17 cellular contexts compared by ENCODE assay signal in the genomic region with DNA sequence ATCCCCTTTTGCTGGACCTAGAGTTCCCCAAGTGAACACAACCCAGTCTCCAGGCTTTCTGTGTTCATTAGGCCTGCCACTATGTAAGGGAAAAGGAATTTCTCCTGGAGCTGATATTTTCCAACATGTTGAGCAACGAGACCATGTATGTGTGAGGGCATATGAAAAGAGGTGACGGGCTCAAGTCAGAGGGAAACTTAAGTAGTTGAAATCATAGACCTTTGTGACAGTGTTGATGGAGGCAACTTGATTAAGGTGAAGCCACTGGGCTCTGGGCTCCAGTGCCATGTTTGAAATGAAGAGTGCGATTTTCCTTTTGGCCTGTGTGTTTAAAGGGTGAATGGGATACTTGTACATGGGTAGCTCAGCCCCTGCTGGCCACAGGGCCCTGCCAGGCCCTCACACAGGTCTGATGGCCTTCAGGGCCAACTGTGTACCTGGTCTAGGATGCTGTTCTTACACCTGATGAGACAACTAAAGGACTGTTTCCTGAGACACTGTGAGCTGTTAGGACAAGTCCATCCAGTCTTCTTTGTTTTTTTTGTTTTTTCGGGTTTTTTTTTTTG. TPM values are rescaled to one million over a fixed set of nuclear protein-coding genes. Genes with fewer than 3 reads are reported as not detected.
DNase-seq lines count a peak whose midpoint lies in the region; ATAC-seq and TF ChIP-seq lines count a peak whose summit lies in the region.
"Had no signal": no experiment of that assay in that cellular context is flagged by ENCODE, and none has a peak within 500 bp of the region (broad histone marks: within the 10 kb centered on the region; RNA-seq: fewer than 3 reads in every experiment).

No MANE protein-coding gene starts in this region.

- H4K20me1 ChIP-seq in GM23248 (ENCODE audit: insufficient read depth): no peaks in the 10 kb centered on the region

- H3K27ac Mint-ChIP-seq in CD14-positive monocyte: peak overlapping the region; percentile 54 to 88 (median 66)
- H3K27ac Mint-ChIP-seq in chondrocyte (ENCODE audit: unreplicated experiment): no peak overlapping the region
- peak overlapping the region in 7 of 10 donors; percentile 18 to 69 (median 60) for H3K27ac Mint-ChIP-seq in naive thymus-derived CD8-positive, alpha-beta T cell
- no peak overlapping the region for H3K27ac Mint-ChIP-seq in CD8-positive, alpha-beta T cell
- H3K27ac Mint-ChIP-seq: T-helper 1 cell treated with Interleukin-12 subunit alpha and Interleukin-12 subunit beta and Interleukin-4 antibody, amounts not matched to agents 30 μg/mL and 1 μg/mL, for 36 hours had no signal

- H3K4me2 ChIP-seq in GM23248 (ENCODE audit: unreplicated experiment): no peak overlapping the region

- CTCF ChIA-PET in CD8-positive, alpha-beta T cell (lab: Charles Lee): interaction anchor here (1.1 to 2.0 kb wide), 3 partner anchors 10 to 33 kb away, joined by 3 to 7 read pairs (median 4); no protein-coding TSS in a partner anchor

- H3K27me3 ChIP-seq in GM23248 (replicated peaks; ENCODE audit: insufficient read depth) (no peaks in the 10 kb centered on the region), testis (no peaks in the 10 kb centered on the region)
- H3K27me3 ChIP-seq in CD8-positive, alpha-beta T cell (ENCODE audit: insufficient read depth, low read length): no peaks in the 10 kb centered on the region
- H3K27me3 ChIP-seq: esophagus squamous epithelium, tibial nerve had no signal

- no peak overlapping the region for H2AFZ ChIP-seq in GM23248

- H3K9me3 ChIP-seq in GM23248 (ENCODE audit: low read depth) (no peaks in the 10 kb centered on the region), testis (no peaks in the 10 kb centered on the region)
- no peaks in the 10 kb centered on the region for H3K9me3 ChIP-seq in CD8-positive, alpha-beta T cell (ENCODE audit: low read length)
- H3K9me3 ChIP-seq: esophagus squamous epithelium, tibial nerve had no signal

- no peak for TF ChIP-seq POLR2A in testis (IDR thresholded peaks at IDR 0.05)

- POLR2A ChIA-PET in naive thymus-derived CD8-positive, alpha-beta T cell (lab: Charles Lee): interaction anchor here (1.0 to 1.1 kb wide), 2 partner anchors 9 to 17 kb away, joined by 3 to 5 read pairs; no protein-coding TSS in a partner anchor
- POLR2A ChIA-PET in CD8-positive, alpha-beta T cell (lab: Charles Lee): interaction anchor here (0.8 kb wide), 1 partner anchor 10 kb away, joined by 3 read pairs; no protein-coding TSS in a partner anchor

- no peak for ATAC-seq in naive thymus-derived CD8-positive, alpha-beta T cell
- no peak for ATAC-seq in CD8-positive, alpha-beta T cell
- ATAC-seq: Right ventricle myocardium inferior had no signal

- H3K36me3 Mint-ChIP-seq in CD14-positive monocyte (peaks cover 26 to 49% of the 10 kb centered on the region in 2 donors), chondrocyte (ENCODE audit: low read depth) (peaks cover 21% of the 10 kb centered on the region)
- H3K36me3 Mint-ChIP-seq in naive thymus-derived CD8-positive, alpha-beta T cell: no peaks in the 10 kb centered on the region
- H3K36me3 Mint-ChIP-seq in CD8-positive, alpha-beta T cell: no peaks in the 10 kb centered on the region

- H3K27ac ChIP-seq in GM23248 (peak overlapping the region; percentile 4), testis (no peak overlapping the region)
- H3K27ac ChIP-seq in CD8-positive, alpha-beta T cell (ENCODE audit: low read depth, low read length): no peak overlapping the region
- H3K27ac ChIP-seq: tibial nerve had no signal

- no peak for TF ChIP-seq CTCF in CD14-positive monocyte (IDR thresholded peaks at IDR 0.05)
- TF ChIP-seq CTCF in chondrocyte (IDR thresholded peaks at IDR 0.05): no peak
- no peak for TF ChIP-seq CTCF in testis (IDR thresholded peaks at IDR 0.05)
- no peak for TF ChIP-seq CTCF in CD8-positive, alpha-beta T cell (IDR thresholded peaks at IDR 0.05)

- H3F3A ChIP-seq in GM23248 (ENCODE audit: insufficient read depth): peaks cover 88% of the 10 kb centered on the region

- H3K9me3 Mint-ChIP-seq in CD14-positive monocyte (peaks cover 0 to 1% (median 0%) of the 10 kb centered on the region in 7 donors), chondrocyte (ENCODE audit: low read depth) (no peaks in the 10 kb centered on the region)
- H3K9me3 Mint-ChIP-seq in naive thymus-derived CD8-positive, alpha-beta T cell: no peaks in the 10 kb centered on the region
- no peaks in the 10 kb centered on the region for H3K9me3 Mint-ChIP-seq in CD8-positive, alpha-beta T cell
- H3K9me3 Mint-ChIP-seq: T-helper 1 cell treated with Interleukin-12 subunit alpha and Interleukin-12 subunit beta and Interleukin-4 antibody, amounts not matched to agents 30 μg/mL and 1 μg/mL, for 36 hours had no signal

- no peak overlapping the region for H3K4me3 ChIP-seq in GM23248
- no peak overlapping the region for H3K4me3 ChIP-seq in testis
- H3K4me3 ChIP-seq in CD8-positive, alpha-beta T cell (ENCODE audit: low read depth, low read length): no peak overlapping the region
- H3K4me3 ChIP-seq: esophagus squamous epithelium, skin epidermis, tibial nerve had no signal

- intact Hi-C loops in CD14-positive monocyte (cut with micrococcal nuclease) (no loop called here), testis (cut with DNase I; ENCODE audit: low total_unique reads) (no loop called here)
- intact Hi-C loops in CD8-positive, alpha-beta T cell (cut with DNase I, micrococcal nuclease): no loop called here

- H3K27me3 Mint-ChIP-seq in CD14-positive monocyte (ENCODE audit: low read depth in 3 of 3) (no peaks in the 10 kb centered on the region), chondrocyte (ENCODE audit: low read depth) (no peaks in the 10 kb centered on the region)
- H3K27me3 Mint-ChIP-seq in naive thymus-derived CD8-positive, alpha-beta T cell: no peaks in the 10 kb centered on the region
- H3K27me3 Mint-ChIP-seq in CD8-positive, alpha-beta T cell (ENCODE audit: low read depth): no peaks in the 10 kb centered on the region

- WGBS in GM23248 (ENCODE audit: low coverage in 1 of 2, low lambda C conversion rate in 2 of 2, missing lambda C conversion rate in 2 of 2), 2 experiments: 52 to 55% methylated on average over 4 of the region's 4 CpGs
- WGBS in testis, 2 donors: 86 to 96% methylated on average over 3 of the region's 4 CpGs

- in situ Hi-C loops in GM23248 (cut with MboI): no loop called here

- H3K36me3 ChIP-seq in GM23248 (ENCODE audit: low read depth) (peaks cover 55% of the 10 kb centered on the region), testis (ENCODE audit: low read depth, missing control alignments) (no peaks in the 10 kb centered on the region)
- no peaks in the 10 kb centered on the region for H3K36me3 ChIP-seq in CD8-positive, alpha-beta T cell (ENCODE audit: insufficient read depth, low read length)

- no peak overlapping the region for H3K9ac ChIP-seq in GM23248

- H3K79me2 ChIP-seq in GM23248 (ENCODE audit: insufficient read depth): peaks cover 51% of the 10 kb centered on the region

- H3K4me3 Mint-ChIP-seq in CD14-positive monocyte (no peak overlapping the region), chondrocyte (ENCODE audit: unreplicated experiment) (no peak overlapping the region)
- no peak overlapping the region for H3K4me3 Mint-ChIP-seq in naive thymus-derived CD8-positive, alpha-beta T cell
- H3K4me3 Mint-ChIP-seq in CD8-positive, alpha-beta T cell: no peak overlapping the region
- H3K4me3 Mint-ChIP-seq: T-helper 1 cell treated with Interleukin-12 subunit alpha and Interleukin-12 subunit beta and Interleukin-4 antibody, amounts not matched to agents 30 μg/mL and 1 μg/mL, for 36 hours had no signal

- no peak for DNase-seq in CD14-positive monocyte (ENCODE audit: low spot score)
- no peak for DNase-seq in GM23248
- DNase-seq in chondrocyte (ENCODE audit: low spot score): peak; percentile 32
- no peak for DNase-seq in naive thymus-derived CD8-positive, alpha-beta T cell
- DNase-seq in testis: no peak
- DNase-seq in CD8-positive, alpha-beta T cell: no peak
- no peak for DNase-seq in central memory CD4-positive, alpha-beta T cell
- no peak for DNase-seq in HuH-7.5 (ENCODE audit: low spot score)
- DNase-seq: activated CD4-positive, CD25-positive, alpha-beta regulatory T cell; amniotic stem cell; esophagus squamous epithelium; HCEC 1CT; NCI-H1417 had no signal

- H3K9me2 ChIP-seq in GM23248 (ENCODE audit: insufficient read depth): no peaks in the 10 kb centered on the region

- H3K4me1 Mint-ChIP-seq in CD14-positive monocyte: peaks cover 49% of the 10 kb centered on the region
- H3K4me1 Mint-ChIP-seq in chondrocyte (ENCODE audit: low read depth): peaks cover 50% of the 10 kb centered on the region
- H3K4me1 Mint-ChIP-seq in naive thymus-derived CD8-positive, alpha-beta T cell: peaks cover 17 to 46% (median 28%) of the 10 kb centered on the region in 4 donors
- peaks cover 26% of the 10 kb centered on the region for H3K4me1 Mint-ChIP-seq in CD8-positive, alpha-beta T cell (ENCODE audit: low read depth)

- H3K4me1 ChIP-seq in GM23248 (ENCODE audit: insufficient read depth) (no peaks in the 10 kb centered on the region), testis (peaks cover 12% of the 10 kb centered on the region)
- peaks cover 22% of the 10 kb centered on the region for H3K4me1 ChIP-seq in CD8-positive, alpha-beta T cell (ENCODE audit: insufficient read depth, low read length)

RNA-seq across cellular contexts. Expression of gene FOSL2, which starts 27.1 kb away (rescaled TPM):
- 10 to 100 TPM; 24.8 to 28.6 TPM for polyA plus RNA-seq in CD14-positive monocyte
- total RNA-seq in GM23248 (2014; rRNA removed; shearing (Covaris generic)): 78.0 and 83.5 TPM in 2 replicates
- 42.4 and 45.0 TPM in 2 replicates for polyA plus RNA-seq in GM23248 (2016; fragmentation: Nextera tagmentation; extraction: Ambion mirVana)
- 93.0 to 163 TPM (median 156 TPM) in 3 replicates for total RNA-seq in chondrocyte
- total RNA-seq in naive thymus-derived CD8-positive, alpha-beta T cell: 1 to 10 TPM; 1.2 to 1.6 TPM
- 1 to 10 TPM in 1 of 3 donors, under 1 TPM in 2; 0.46 to 6.5 (median 0.85) TPM for polyA plus RNA-seq in naive thymus-derived CD8-positive, alpha-beta T cell
- 10 to 100 TPM; 24.3 to 39.7 TPM for total RNA-seq in testis
- polyA plus RNA-seq in testis (ENCODE audit: insufficient read depth, low read depth, low replicate concordance): 14.1 TPM
- 100 to 1,000 TPM; 359 to 360 TPM for total RNA-seq in CD8-positive, alpha-beta T cell

Comparison
In these comparisons a context has a peak if more than half of its experiments do, and no peak if none do; other contexts are left out.
1. H3K27ac Mint-ChIP-seq: peak in CD14-positive monocyte (7 of 7) and naive thymus-derived CD8-positive, alpha-beta T cell (7 of 10); none in chondrocyte (single experiment) and CD8-positive, alpha-beta T cell (single experiment).
2. RNA of gene FOSL2, which starts 27.1 kb away (total RNA-seq): 359 to 360 TPM in CD8-positive, alpha-beta T cell, 93.0 to 163 TPM in chondrocyte, 78.0 to 83.5 TPM in GM23248 and 24.3 to 39.7 TPM in testis; 1.2 to 1.6 TPM in naive thymus-derived CD8-positive, alpha-beta T cell; every median in the first group is over 4 times any median in the second.